ENCODE assay signal across 8 cellular contexts in genomic region chr18:76518073-76518472, GRCh38. TPM values are rescaled to one million over a fixed set of nuclear protein-coding genes. Genes with fewer than 3 reads are reported as not detected.
DNase-seq lines count a peak whose midpoint lies in the region; ATAC-seq and TF ChIP-seq lines count a peak whose summit lies in the region.

No MANE protein-coding gene starts in this region.

- 32 to 49% (median 36%) methylated on average over 5 of the region's 5 CpGs for WGBS in adrenal gland, 4 donors
- 80% methylated on average over 2 of the region's 5 CpGs for WGBS in mesenchymal stem cell
- 49% methylated on average over 5 of the region's 5 CpGs for WGBS in urinary bladder

- ATAC-seq in Right ventricle myocardium superior (ENCODE audit: poor library complexity) (no peak), HG03045 (IDR thresholded peaks at IDR 0.05; ENCODE audit: unreplicated experiment) (no peak), left colon (no peak)

- H2AFZ ChIP-seq in mesenchymal stem cell (ENCODE audit: low read depth, low read length) = peak overlapping the region; percentile 89

- H4K91ac ChIP-seq in mesenchymal stem cell (ENCODE audit: low read length) = peak overlapping the region; percentile 64

- intact Hi-C loops in Right ventricle myocardium superior (cut with DNase I) = no loop called here
- intact Hi-C loops in adrenal gland (cut with DNase I) = loop anchor here in 1 of 2 donors (10.0 kb wide), 1 partner anchor 107 kb away; no protein-coding TSS in a partner anchor
- intact Hi-C loops in left colon (cut with DNase I, micrococcal nuclease) = no loop called here

- peak overlapping the region; percentile 37 to 54 for H3K18ac ChIP-seq in mesenchymal stem cell (ENCODE audit: low read depth in 1 of 2, low read length in 2 of 2)

- no peak overlapping the region for H2BK15ac ChIP-seq in mesenchymal stem cell (ENCODE audit: low read depth, poor library complexity, severe bottlenecking)

- H3K36me3 ChIP-seq in right atrium auricular region (no peaks in the 10 kb centered on the region), adrenal gland (replicated peaks in 1 of 2) (no peaks in the 10 kb centered on the region), mesenchymal stem cell (ENCODE audit: control insufficient read depth in 1 of 2, insufficient read depth in 2 of 2, low read depth in 1 of 2, low read length in 2 of 2) (no peaks in the 10 kb centered on the region), urinary bladder (ENCODE audit: insufficient read depth) (no peaks in the 10 kb centered on the region)

- DNase-seq in right atrium auricular region (ENCODE audit: low spot score) (no peak), Right ventricle myocardium superior (no peak), adrenal gland (no peak), mesenchymal stem cell (no peak), left colon (no peak), HuH-7 (ENCODE audit: low spot score) (no peak)

- peak overlapping the region in 1 of 2 experiments; percentile 7 for H3K14ac ChIP-seq in mesenchymal stem cell (ENCODE audit: low read length in 2 of 2)

- TF ChIP-seq CTCF in right atrium auricular region (IDR thresholded peaks at IDR 0.05) = no peak
- TF ChIP-seq CTCF in adrenal gland (IDR thresholded peaks at IDR 0.05) = no peak

- H2AK5ac ChIP-seq in mesenchymal stem cell (ENCODE audit: low read length, severe bottlenecking) = peak overlapping the region; percentile 35

- TF ChIP-seq POLR2A in adrenal gland (IDR thresholded peaks at IDR 0.05) = no peak

- H3K27ac ChIP-seq in right atrium auricular region = peak overlapping the region; percentile 15 to 28
- peak overlapping the region in 4 of 5 donors; percentile 67 to 84 (median 74) for H3K27ac ChIP-seq in adrenal gland
- H3K27ac ChIP-seq in mesenchymal stem cell (ENCODE audit: low read length, poor library complexity, severe bottlenecking) = peak overlapping the region; percentile 50
- H3K27ac ChIP-seq in urinary bladder (ENCODE audit: low read depth) = no peak overlapping the region

- H3K9me3 ChIP-seq in right atrium auricular region (no peaks in the 10 kb centered on the region), adrenal gland (replicated peaks in 1 of 3) (no peaks in the 10 kb centered on the region), mesenchymal stem cell (ENCODE audit: control insufficient read depth, low read length) (no peaks in the 10 kb centered on the region)

- no peaks in the 10 kb centered on the region for H3K4me1 ChIP-seq in right atrium auricular region
- H3K4me1 ChIP-seq in adrenal gland (replicated peaks in 1 of 2) = peaks cover 6 to 12% of the 10 kb centered on the region in 2 donors
- H3K4me1 ChIP-seq in mesenchymal stem cell (ENCODE audit: control insufficient read depth, insufficient read depth, low read depth, low read length) = peaks cover 7% of the 10 kb centered on the region
- H3K4me1 ChIP-seq in urinary bladder (ENCODE audit: insufficient read depth) = peaks cover 2% of the 10 kb centered on the region

- no peak overlapping the region for H2BK120ac ChIP-seq in mesenchymal stem cell (ENCODE audit: low read depth, low read length)

- peak overlapping the region; percentile 88 for H3K9ac ChIP-seq in mesenchymal stem cell (ENCODE audit: low read length)

- peak overlapping the region; percentile 25 to 38 for H3K4me3 ChIP-seq in right atrium auricular region
- peak overlapping the region in 2 of 4 donors; percentile 12 to 54 for H3K4me3 ChIP-seq in adrenal gland
- H3K4me3 ChIP-seq in mesenchymal stem cell (ENCODE audit: insufficient read depth in 1 of 2, low read depth in 1 of 2, low read length in 2 of 2) = peak overlapping the region in 1 of 2 experiments; percentile 77
- peak overlapping the region; percentile 30 for H3K4me3 ChIP-seq in urinary bladder (ENCODE audit: low read depth, low read length)

- H2BK5ac ChIP-seq in mesenchymal stem cell (ENCODE audit: low read depth, low read length, poor library complexity, severe bottlenecking) = no peak overlapping the region

- H3K4ac ChIP-seq in mesenchymal stem cell (ENCODE audit: low read depth in 1 of 2, low read length in 2 of 2) = peak overlapping the region; percentile 37 to 60

- no peak overlapping the region for H3K23ac ChIP-seq in mesenchymal stem cell (ENCODE audit: low read length in 2 of 2)

- H3K4me2 ChIP-seq in mesenchymal stem cell (ENCODE audit: low read length, poor library complexity, severe bottlenecking) = peak overlapping the region; percentile 82

- H2BK12ac ChIP-seq in mesenchymal stem cell (ENCODE audit: low read length in 2 of 2) = no peak overlapping the region

- no peaks in the 10 kb centered on the region for H3K79me1 ChIP-seq in mesenchymal stem cell (replicated peaks; ENCODE audit: low read length, poor library complexity, severe bottlenecking)

- H3K27me3 ChIP-seq in right atrium auricular region = no peaks in the 10 kb centered on the region
- H3K27me3 ChIP-seq in adrenal gland = no peaks in the 10 kb centered on the region
- H3K27me3 ChIP-seq in mesenchymal stem cell (ENCODE audit: control insufficient read depth in 1 of 2, insufficient read depth in 1 of 2, low read length in 2 of 2) = no peaks in the 10 kb centered on the region

- H4K8ac ChIP-seq in mesenchymal stem cell (ENCODE audit: low read length) = peak overlapping the region; percentile 93

RNA-seq across cellular contexts. Expression of gene ZNF516, which starts 23.0 kb away (rescaled TPM):
- total RNA-seq in right atrium auricular region (10 to 100 TPM; 11.0 to 14.0 TPM), Right ventricle myocardium superior (12.6 TPM), adrenal gland (10 to 100 TPM; 23.8 to 60.1 (median 36.2) TPM), urinary bladder (30.5 TPM), left colon (10 to 100 TPM; 23.1 to 23.6 TPM)
- polyA plus RNA-seq in adrenal gland (10 to 100 TPM in 2 of 3 donors, 1 to 10 TPM in 1; 8.6 to 18.0 (median 15.0) TPM), urinary bladder (16.1 TPM)
- polyA plus RNA-seq in mesenchymal stem cell (2013, experiment 1 of 2) = 13.7 TPM
- polyA plus RNA-seq in mesenchymal stem cell (2013, experiment 2 of 2) = 14.9 TPM
